Comparison of ENCODE assay signal across 16 cellular contexts in the genomic region with DNA sequence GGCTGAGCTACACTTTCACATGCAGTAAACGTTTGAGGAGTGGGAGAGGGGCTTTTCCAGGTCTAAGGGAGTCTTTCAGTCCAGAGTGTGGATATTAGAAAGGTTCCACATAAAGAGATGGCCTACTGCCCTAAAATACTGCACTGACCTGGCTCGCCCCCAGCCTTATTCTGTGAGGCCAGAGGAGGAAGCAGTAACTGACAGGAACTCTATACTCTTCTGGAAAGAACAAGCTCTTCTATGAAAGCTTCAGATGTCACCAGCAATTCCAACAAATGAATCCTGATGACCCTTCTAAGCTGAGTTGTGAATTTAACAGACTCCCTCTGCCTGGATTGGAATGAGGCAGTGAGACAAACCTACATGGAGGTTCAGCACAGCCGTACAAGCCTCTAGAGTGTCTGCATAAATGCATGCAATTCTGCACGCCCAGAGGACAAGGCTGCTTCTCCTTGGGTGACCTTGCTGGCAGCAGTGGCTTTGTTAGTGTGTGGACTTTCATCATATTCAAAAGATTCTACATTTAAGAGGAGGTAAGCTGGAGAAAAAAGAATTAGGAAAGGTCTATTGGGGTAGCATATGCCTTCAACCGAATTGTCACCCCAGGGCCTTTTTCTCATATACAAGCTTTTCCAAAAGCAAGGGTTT.
"Had no signal": no experiment of that assay in that cellular context is flagged by ENCODE, and none has a peak within 500 bp of the region (broad histone marks: within the 10 kb centered on the region; RNA-seq: fewer than 3 reads in every experiment).

No MANE protein-coding gene starts in this region.

- H3K27ac Mint-ChIP-seq: immature natural killer cell; naive thymus-derived CD8-positive, alpha-beta T cell; progenitor cell of endocrine pancreas had no signal

- H3K27me3 Mint-ChIP-seq: central memory CD8-positive, alpha-beta T cell; naive thymus-derived CD8-positive, alpha-beta T cell had no signal

- H3K9me3 Mint-ChIP-seq: central memory CD8-positive, alpha-beta T cell; immature natural killer cell had no signal

- H3K4me1 Mint-ChIP-seq: central memory CD8-positive, alpha-beta T cell; immature natural killer cell; naive thymus-derived CD8-positive, alpha-beta T cell had no signal

- H3K4me3 Mint-ChIP-seq: central memory CD8-positive, alpha-beta T cell; immature natural killer cell; naive thymus-derived CD8-positive, alpha-beta T cell; neural crest cell had no signal

- H3K36me3 ChIP-seq: sigmoid colon, suprapubic skin, thyroid gland, upper lobe of left lung, uterus had no signal

- ATAC-seq: esophagus mucosa; naive thymus-derived CD8-positive, alpha-beta T cell; stimulated activated naive CD8-positive, alpha-beta T cell treated with anti-CD3 and anti-CD28 coated beads, Interleukin-15, Interleukin-2, amounts not matched to agents 100 U/mL and 50 U/mL, for 24 hours had no signal

- H3K9me3 ChIP-seq: sigmoid colon, suprapubic skin, thyroid gland, upper lobe of left lung, uterus had no signal

- H3K27me3 ChIP-seq: sigmoid colon, suprapubic skin, thyroid gland, upper lobe of left lung, uterus had no signal

- DNase-seq: cortex of kidney; effector memory CD4-positive, alpha-beta T cell; immature natural killer cell; naive thymus-derived CD8-positive, alpha-beta T cell; sigmoid colon; stimulated activated CD4-positive, alpha-beta T cell treated with anti-CD3 and anti-CD28 coated beads, Interleukin-12 subunit alpha, Interleukin-12 subunit beta, amount 100 ng/mL, for 4 hours; stimulated activated naive CD8-positive, alpha-beta T cell treated with anti-CD3 and anti-CD28 coated beads, Interleukin-15, Interleukin-2, amounts not matched to agents 100 U/mL and 50 U/mL, for 24 hours; thyroid gland; upper lobe of left lung; uterus had no signal

- H3K4me3 ChIP-seq: sigmoid colon, skin epidermis, suprapubic skin, thyroid gland, upper lobe of left lung, uterus had no signal

- H3K27ac ChIP-seq: sigmoid colon, skin epidermis, suprapubic skin, thyroid gland, upper lobe of left lung, uterus had no signal

- H3K36me3 Mint-ChIP-seq: immature natural killer cell; naive thymus-derived CD8-positive, alpha-beta T cell had no signal

- H3K4me1 ChIP-seq: sigmoid colon, thyroid gland, upper lobe of left lung, uterus had no signal
